8 cellular contexts compared by ENCODE assay signal in the genomic region with DNA sequence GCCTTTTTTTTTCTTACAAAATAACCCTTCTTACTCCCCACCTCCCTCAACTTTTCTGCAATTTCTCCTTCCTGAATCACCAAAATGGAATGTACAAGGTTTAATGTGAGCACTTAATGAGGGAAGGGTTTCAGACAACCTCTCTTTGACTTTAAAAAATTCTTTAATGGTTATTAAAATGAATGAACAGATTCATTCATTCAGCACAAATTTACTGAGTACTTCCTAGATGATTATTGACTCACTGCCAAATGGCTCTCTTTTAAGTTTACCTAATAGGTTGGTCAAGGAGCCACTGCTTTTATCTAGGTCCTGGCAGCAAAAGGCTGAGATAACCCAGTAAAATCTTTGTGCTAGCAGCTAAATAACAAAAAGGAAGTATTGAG. TPM values are rescaled to one million over a fixed set of nuclear protein-coding genes. Genes with fewer than 3 reads are reported as not detected.
DNase-seq lines count a peak whose midpoint lies in the region; FAIRE-seq and TF ChIP-seq lines count a peak whose summit lies in the region.

No MANE protein-coding gene starts in this region.

- peak overlapping the region; percentile 91 for H3K9ac ChIP-seq in astrocyte (ENCODE audit: low read length)
- no peak overlapping the region for H3K9ac ChIP-seq in mucosa of rectum (ENCODE audit: low read depth in 1 of 2, low read length in 2 of 2)

- H3K27ac ChIP-seq in AG04450 (ENCODE audit: low read depth, low read length) (no peak overlapping the region), astrocyte (ENCODE audit: low read depth, low read length) (no peak overlapping the region), mucosa of rectum (ENCODE audit: low read depth in 2 of 2, low read length in 2 of 2) (no peak overlapping the region)

- H3K79me2 ChIP-seq in astrocyte (ENCODE audit: insufficient read depth, low read length), result peaks cover 15% of the 10 kb centered on the region

- H3K9me3 ChIP-seq in AG04450 (ENCODE audit: control insufficient read depth, insufficient read depth, low read length), result no peaks in the 10 kb centered on the region; the same call in 1 of the 2 replicates
- H3K9me3 ChIP-seq in astrocyte (ENCODE audit: insufficient read depth, low read depth, low read length), result no peaks in the 10 kb centered on the region
- no peaks in the 10 kb centered on the region for H3K9me3 ChIP-seq in mucosa of rectum (ENCODE audit: control insufficient read depth in 2 of 2, low read length in 2 of 2)

- H3K36me3 ChIP-seq in astrocyte (ENCODE audit: insufficient read depth, low read length) (peaks cover 7% of the 10 kb centered on the region), mucosa of rectum (ENCODE audit: control insufficient read depth in 2 of 2, insufficient read depth in 2 of 2, low read length in 2 of 2) (no peaks in the 10 kb centered on the region)

- peaks cover 4% of the 10 kb centered on the region for H3K27me3 Mint-ChIP-seq in HFFc6 (ENCODE audit: insufficient read depth)
- H3K27me3 Mint-ChIP-seq in astrocyte (ENCODE audit: low read depth, unreplicated experiment), result peaks cover 2% of the 10 kb centered on the region

- intact Hi-C loops in posterior cingulate gyrus (cut with DNase I), result loop anchor here (5.0 kb wide), 1 partner anchor 38 kb away; no protein-coding TSS in a partner anchor

- peak; percentile 52 for FAIRE-seq in astrocyte (lab: Jason Lieb, UNC)

- peak overlapping the region; percentile 97 for H3K4me3 Mint-ChIP-seq in HFFc6
- H3K4me3 Mint-ChIP-seq in astrocyte (ENCODE audit: unreplicated experiment), result peak overlapping the region; percentile 96

- H2AFZ ChIP-seq in astrocyte (ENCODE audit: low read depth, low read length), result peak overlapping the region; percentile 27

- CTCF ChIA-PET in AG04450 (lab: Charles Lee), result interaction anchor here (2.2 kb wide), 1 partner anchor 280 kb away, joined by 19 read pairs; no protein-coding TSS in a partner anchor

- H3K36me3 Mint-ChIP-seq in HFFc6 (ENCODE audit: low read depth) (peaks cover 6% of the 10 kb centered on the region; the same call in 1 of the 2 replicates), astrocyte (ENCODE audit: low read depth, unreplicated experiment) (no peaks in the 10 kb centered on the region)

- no peaks in the 10 kb centered on the region for H3K9me3 Mint-ChIP-seq in HFFc6
- no peaks in the 10 kb centered on the region for H3K9me3 Mint-ChIP-seq in astrocyte (ENCODE audit: unreplicated experiment)

- H3K4me3 ChIP-seq in AG04450 (ENCODE audit: low read depth, low read length) (peak overlapping the region; percentile 66; the same call in 1 of the 2 replicates), astrocyte (ENCODE audit: insufficient read depth, low read depth, low read length) (peak overlapping the region; percentile 97), mucosa of rectum (ENCODE audit: low read length in 2 of 2) (peak overlapping the region; percentile 72 to 87)

- H3K27ac Mint-ChIP-seq in HFFc6, result peak overlapping the region; percentile 87; the same call in 1 of the 2 replicates
- peak overlapping the region; percentile 8 for H3K27ac Mint-ChIP-seq in astrocyte (ENCODE audit: unreplicated experiment)

- no peaks in the 10 kb centered on the region for H4K20me1 ChIP-seq in astrocyte (ENCODE audit: insufficient read depth, low read length)

- DNase-seq in AG04450 (ENCODE audit: low read depth, low spot score), result no peak
- DNase-seq in HFFc6, result no peak
- DNase-seq in astrocyte (ENCODE audit: low read depth), result peak; percentile 29
- no peak for DNase-seq in stimulated activated CD4-positive, alpha-beta T cell treated with anti-CD3 and anti-CD28 coated beads, Interleukin-4, amount 100 ng/mL, for 24 hours
- no peak for DNase-seq in C1 segment of cervical spinal cord (lab: John Stamatoyannopoulos, UW)
- no peak for DNase-seq in posterior cingulate gyrus
- DNase-seq in AG08395 (ENCODE audit: low spot score), result no peak

- H3K4me1 Mint-ChIP-seq in HFFc6 (ENCODE audit: low read depth) (peaks cover 24% of the 10 kb centered on the region), astrocyte (ENCODE audit: low read depth, unreplicated experiment) (peaks cover 11% of the 10 kb centered on the region)

- POLR2A ChIA-PET in AG04450 (lab: Yijun Ruan, JAX), result no interaction called here

- peaks cover 14% of the 10 kb centered on the region for H3K4me1 ChIP-seq in astrocyte (ENCODE audit: insufficient read depth, low read length)
- no peaks in the 10 kb centered on the region for H3K4me1 ChIP-seq in mucosa of rectum (ENCODE audit: control insufficient read depth in 2 of 2, insufficient read depth in 2 of 2, low read length in 2 of 2)

- no peak for TF ChIP-seq CTCF in AG04450 (IDR thresholded peaks at IDR 0.05; ENCODE audit: low read depth, low read length)
- TF ChIP-seq CTCF in HFFc6 (IDR thresholded peaks at IDR 0.05), result no peak
- no peak for TF ChIP-seq CTCF in astrocyte (IDR thresholded peaks at IDR 0.05; ENCODE audit: insufficient read depth, low read depth, low read length)

- peak overlapping the region; percentile 95 for H3K4me2 ChIP-seq in astrocyte (ENCODE audit: low read length)

- H3K27me3 ChIP-seq in AG04450 (ENCODE audit: control insufficient read depth, insufficient read depth, low read length) (no peaks in the 10 kb centered on the region), astrocyte (ENCODE audit: insufficient read depth, low read length) (no peaks in the 10 kb centered on the region), mucosa of rectum (ENCODE audit: control insufficient read depth in 2 of 2, insufficient read depth in 2 of 2, low read length in 2 of 2) (peaks cover 0 to 4% of the 10 kb centered on the region in 2 donors)

RNA-seq across cellular contexts. Expression of a gene that starts 0.9 kb away (rescaled TPM):
- polyA plus RNA-seq in AG04450 (2011; rRNA removed), result 13.8 and 17.8 TPM in 2 replicates
- polyA minus RNA-seq in AG04450 (2011; rRNA and poly(A)+ RNA removed), result 2.7 and 7.4 TPM in 2 replicates
- 1 to 10 TPM; 5.6 to 6.6 (median 6.0) TPM for total RNA-seq in HFFc6 (2021; fragmentation: NEBNext Ultra II Directional; extraction: Animal tissue kit (Norgen Biotek cat#: 25700))
- 10.3 and 10.5 TPM in 2 replicates for total RNA-seq in astrocyte
